In the genomic region with DNA sequence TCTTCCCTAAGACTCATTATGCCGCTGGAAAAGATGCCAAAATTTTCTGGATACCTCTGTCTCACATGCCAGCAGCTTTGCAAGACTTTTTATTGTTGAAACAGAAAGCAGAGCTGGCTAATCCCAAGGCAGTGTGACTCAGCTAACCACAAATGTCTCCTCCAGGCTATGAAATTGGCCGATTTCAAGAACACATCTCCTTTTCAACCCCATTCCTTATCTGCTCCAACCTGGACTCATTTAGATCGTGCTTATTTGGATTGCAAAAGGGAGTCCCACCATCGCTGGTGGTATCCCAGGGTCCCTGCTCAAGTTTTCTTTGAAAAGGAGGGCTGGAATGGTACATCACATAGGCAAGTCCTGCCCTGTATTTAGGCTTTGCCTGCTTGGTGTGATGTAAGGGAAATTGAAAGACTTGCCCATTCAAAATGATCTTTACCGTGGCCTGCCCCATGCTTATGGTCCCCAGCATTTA, we compare ENCODE assay signal across 9 cellular contexts. TPM values are rescaled to one million over a fixed set of nuclear protein-coding genes. Genes with fewer than 3 reads are reported as not detected.
DNase-seq lines count a peak whose midpoint lies in the region; ATAC-seq and TF ChIP-seq lines count a peak whose summit lies in the region.
"Had no signal": no experiment of that assay in that cellular context is flagged by ENCODE, and none has a peak within 500 bp of the region (broad histone marks: within the 10 kb centered on the region; RNA-seq: fewer than 3 reads in every experiment).

No MANE protein-coding gene starts in this region.

- H3K9me2 ChIP-seq in OCI-LY7 (ENCODE audit: insufficient read depth, low read length) = no peaks in the 10 kb centered on the region

- H3K27me3 Mint-ChIP-seq in T-helper 1 cell treated with Interleukin-12 subunit alpha and Interleukin-12 subunit beta and Interleukin-4 antibody, amounts not matched to agents 30 μg/mL and 1 μg/mL, for 36 hours (ENCODE audit: low read depth) = peaks cover 2% of the 10 kb centered on the region
- H3K27me3 Mint-ChIP-seq in effector memory CD8-positive, alpha-beta T cell = peaks cover 4 to 12% of the 10 kb centered on the region in 2 donors

- H3K27ac ChIP-seq in OCI-LY7 (ENCODE audit: low read depth, low read length, poor library complexity, severe bottlenecking) = no peak overlapping the region

- no peaks in the 10 kb centered on the region for H3K79me2 ChIP-seq in OCI-LY7 (ENCODE audit: insufficient read depth, low read depth, low read length)

- H3K9me3 ChIP-seq in OCI-LY7 (ENCODE audit: low read length) = no peaks in the 10 kb centered on the region

- H3K36me3 ChIP-seq in OCI-LY7 (ENCODE audit: insufficient read depth, low read length) = no peaks in the 10 kb centered on the region

- H3K36me3 Mint-ChIP-seq in T-helper 1 cell treated with Interleukin-12 subunit alpha and Interleukin-12 subunit beta and Interleukin-4 antibody, amounts not matched to agents 30 μg/mL and 1 μg/mL, for 36 hours (ENCODE audit: low read depth) = peaks cover 2% of the 10 kb centered on the region
- H3K36me3 Mint-ChIP-seq in effector memory CD8-positive, alpha-beta T cell (ENCODE audit: insufficient read depth) = no peaks in the 10 kb centered on the region

- peak; percentile 37 for ATAC-seq in HG02610 (IDR thresholded peaks at IDR 0.05; ENCODE audit: unreplicated experiment)
- ATAC-seq in effector memory CD8-positive, alpha-beta T cell (replicated peaks) = no peak

- H3K27ac Mint-ChIP-seq in T-helper 1 cell treated with Interleukin-12 subunit alpha and Interleukin-12 subunit beta and Interleukin-4 antibody, amounts not matched to agents 30 μg/mL and 1 μg/mL, for 36 hours = no peak overlapping the region
- H3K27ac Mint-ChIP-seq in effector memory CD8-positive, alpha-beta T cell = no peak overlapping the region

- CTCF ChIA-PET in OCI-LY7 (lab: Charles Lee; ENCODE audit: unreplicated experiment) = interaction anchor here (1.0 kb wide), 2 partner anchors 10 to 43 kb away, joined by 3 read pairs; no protein-coding TSS in a partner anchor

- TF ChIP-seq CTCF in AG09309 (IDR thresholded peaks at IDR 0.05; ENCODE audit: control insufficient read depth, insufficient read depth, low read depth, low read length, missing control alignments) = no peak
- TF ChIP-seq CTCF in OCI-LY7 (conservative IDR thresholded peaks at IDR 0.05; ENCODE audit: low read length) = no peak

- no peaks in the 10 kb centered on the region for H4K20me1 ChIP-seq in OCI-LY7 (ENCODE audit: insufficient read depth, low read length)

- H3K4me1 Mint-ChIP-seq in T-helper 1 cell treated with Interleukin-12 subunit alpha and Interleukin-12 subunit beta and Interleukin-4 antibody, amounts not matched to agents 30 μg/mL and 1 μg/mL, for 36 hours (ENCODE audit: low read depth) = peaks cover 10% of the 10 kb centered on the region
- peaks cover 6 to 15% of the 10 kb centered on the region in 2 donors for H3K4me1 Mint-ChIP-seq in effector memory CD8-positive, alpha-beta T cell (ENCODE audit: low read depth in 2 of 2)

- POLR2A ChIA-PET in OCI-LY7 (lab: Charles Lee) = interaction anchor here (1.2 to 1.4 kb wide), 5 partner anchors 8 to 45 kb away, joined by 3 to 4 read pairs (median 4); no protein-coding TSS in a partner anchor

- BruUV-seq in OCI-LY7 (replicated peaks; lab: Mats Ljungman, UMichigan) = no TSS peak

- DNase-seq in AG09309 (ENCODE audit: low read depth) = peak; percentile 80
- DNase-seq in foreskin melanocyte = peak; percentile 94
- DNase-seq in OCI-LY7 (ENCODE audit: low spot score) = no peak
- DNase-seq in NCI-H1417 treated with DMSO at 0.1 percent for 48 hours (lab: John Stamatoyannopoulos, UW) = no peak
- no peak for DNase-seq in effector memory CD8-positive, alpha-beta T cell
- DNase-seq in NCI-H1105 (lab: John Stamatoyannopoulos, UW) = no peak
- DNase-seq: NCI-H524 had no signal

- no peak overlapping the region for H3K4me2 ChIP-seq in OCI-LY7 (ENCODE audit: low read length)

- H3K4me1 ChIP-seq in OCI-LY7 (ENCODE audit: insufficient read depth, low read length, poor library complexity, severe bottlenecking) = peaks cover 12% of the 10 kb centered on the region

- peak overlapping the region; percentile 23 for H3K4me3 Mint-ChIP-seq in T-helper 1 cell treated with Interleukin-12 subunit alpha and Interleukin-12 subunit beta and Interleukin-4 antibody, amounts not matched to agents 30 μg/mL and 1 μg/mL, for 36 hours
- H3K4me3 Mint-ChIP-seq in effector memory CD8-positive, alpha-beta T cell = no peak overlapping the region

- H3K4me3 ChIP-seq in AG09309 (ENCODE audit: control insufficient read depth, low read depth, low read length) = no peak overlapping the region
- no peak overlapping the region for H3K4me3 ChIP-seq in OCI-LY7 (ENCODE audit: low read depth, low read length, poor library complexity, severe bottlenecking)

- no peaks in the 10 kb centered on the region for H3K9me3 Mint-ChIP-seq in T-helper 1 cell treated with Interleukin-12 subunit alpha and Interleukin-12 subunit beta and Interleukin-4 antibody, amounts not matched to agents 30 μg/mL and 1 μg/mL, for 36 hours
- H3K9me3 Mint-ChIP-seq in effector memory CD8-positive, alpha-beta T cell = no peaks in the 10 kb centered on the region

- intact Hi-C loops in OCI-LY7 (cut with micrococcal nuclease; ENCODE audit: unreplicated experiment) = no loop called here

- no peak overlapping the region for H2AFZ ChIP-seq in OCI-LY7 (ENCODE audit: low read length)

RNA-seq across cellular contexts. Expression of a gene that starts 26.3 kb away (rescaled TPM):
- not detected in 2 replicates for total RNA-seq in OCI-LY7 (2014; rRNA removed; shearing (Covaris generic))
- total RNA-seq in OCI-LY7 (2022) = 0.59 TPM in 1 of 2 replicates, not detected in the other

Comparison
In these comparisons a context has a peak if more than half of its experiments do, and no peak if none do; other contexts are left out.
1. DNase-seq: peak in AG09309 (single experiment) and foreskin melanocyte (single experiment); none in OCI-LY7 (single experiment), NCI-H1417 treated with DMSO at 0.1 percent for 48 hours (single experiment), effector memory CD8-positive, alpha-beta T cell (0 of 3) and NCI-H1105 (single experiment).